9 cellular contexts compared by ENCODE assay signal in the genomic region with DNA sequence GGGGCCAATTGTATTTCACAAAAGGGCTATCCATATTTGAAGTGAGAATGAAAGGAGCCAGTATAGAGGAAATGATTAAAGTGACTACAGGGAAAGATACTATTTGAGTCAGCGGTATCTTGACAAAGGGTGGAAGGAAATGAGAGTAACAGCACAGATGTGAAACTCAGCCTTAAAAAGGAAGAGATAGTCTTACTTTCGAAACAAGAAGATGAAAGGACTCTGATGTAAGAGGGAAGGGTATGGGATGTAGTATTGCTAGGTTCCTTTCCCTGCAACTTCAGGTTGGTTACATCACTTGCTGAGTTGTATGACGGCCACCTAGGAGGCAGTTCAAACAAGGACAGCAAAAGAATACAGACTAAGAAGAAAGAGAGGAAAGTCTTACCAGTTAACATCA. TPM values are rescaled to one million over a fixed set of nuclear protein-coding genes. Genes with fewer than 3 reads are reported as not detected.
A peak's percentile ranks its signal among the peaks of the same experiment; 100 is the strongest.
DNase-seq lines count a peak whose midpoint lies in the region; ATAC-seq and TF ChIP-seq lines count a peak whose summit lies in the region.
"Had no signal": no experiment of that assay in that cellular context is flagged by ENCODE, and none has a peak within 500 bp of the region (broad histone marks: within the 10 kb centered on the region; RNA-seq: fewer than 3 reads in every experiment).

No MANE protein-coding gene starts in this region.

- peak overlapping the region; percentile 12 to 17 for H3K4me3 ChIP-seq in neutrophil (ENCODE audit: low read depth in 1 of 2, low read length in 1 of 2)

- no peaks in the 10 kb centered on the region for H3K36me3 ChIP-seq in neutrophil

- peak; percentile 41 for DNase-seq in stimulated activated CD4-positive, alpha-beta T cell treated with anti-CD3 and anti-CD28 coated beads, Interleukin-15, amount 100 ng/mL, for 24 hours
- no peak for DNase-seq in stimulated activated CD4-positive, alpha-beta T cell treated with anti-CD3 and anti-CD28 coated beads, Interleukin-12 subunit alpha, Interleukin-12 subunit beta, amount 100 ng/mL, for 4 hours
- peak; percentile 16 to 21 for DNase-seq in activated CD4-positive, alpha-beta T cell treated with anti-CD3 and anti-CD28 coated beads for 4 hours
- no peak for DNase-seq in mucosa of gallbladder (ENCODE audit: low spot score)
- DNase-seq in COLO668 (lab: John Stamatoyannopoulos, UW; ENCODE audit: unreplicated experiment) = no peak
- no peak for DNase-seq in RWPE1 (ENCODE audit: low spot score)

- H3K27ac ChIP-seq in neutrophil (peak overlapping the region; percentile 89), RWPE1 (no peak overlapping the region)

- no peaks in the 10 kb centered on the region for H3K27me3 ChIP-seq in neutrophil

- CTCF ChIA-PET in RWPE1 (lab: Yijun Ruan, JAX) = no interaction called here

- peak; percentile 100 for ATAC-seq in HG03097 (IDR thresholded peaks at IDR 0.05; ENCODE audit: low FRiP score, unreplicated experiment)

- H3K4me1 ChIP-seq in neutrophil (ENCODE audit: control insufficient read depth in 1 of 2, insufficient read depth in 1 of 2, low read depth in 1 of 2, low read length in 1 of 2) = peaks cover 39 to 45% of the 10 kb centered on the region in 2 experiments

- TF ChIP-seq CTCF in neutrophil (IDR thresholded peaks at IDR 0.05) (no peak), RWPE1 (conservative IDR thresholded peaks at IDR 0.05; ENCODE audit: low read depth) (no peak)

- H3K9me3 ChIP-seq in neutrophil = no peaks in the 10 kb centered on the region
- H3K9me3 ChIP-seq: Caco-2 had no signal

- POLR2A ChIA-PET in RWPE1 (lab: Yijun Ruan, JAX; ENCODE audit: low non-redundant PET) = no interaction called here

RNA-seq across cellular contexts. Expression of a gene that starts 13.7 kb away (rescaled TPM):
- total RNA-seq in mucosa of gallbladder = 34.2 TPM

RNA-seq across cellular contexts. Expression of a gene that starts 14.9 kb away (rescaled TPM):
- 6.4 TPM for total RNA-seq in mucosa of gallbladder

RNA-seq across cellular contexts. Expression of a gene that starts 52.2 kb away (rescaled TPM):
- total RNA-seq in mucosa of gallbladder = 11.0 TPM

Comparison
In these comparisons a context has a peak if more than half of its experiments do, and no peak if none do; other contexts are left out.
1. DNase-seq: peak in stimulated activated CD4-positive, alpha-beta T cell treated with anti-CD3 and anti-CD28 coated beads, Interleukin-15, amount 100 ng/mL, for 24 hours (single experiment) and activated CD4-positive, alpha-beta T cell treated with anti-CD3 and anti-CD28 coated beads for 4 hours (2 of 2); none in stimulated activated CD4-positive, alpha-beta T cell treated with anti-CD3 and anti-CD28 coated beads, Interleukin-12 subunit alpha, Interleukin-12 subunit beta, amount 100 ng/mL, for 4 hours (single experiment), mucosa of gallbladder (single experiment), COLO668 (single experiment) and RWPE1 (single experiment).